8 cellular contexts compared by ENCODE assay signal in genomic region chr7:75914169-75914654, GRCh38. TPM values are rescaled to one million over a fixed set of nuclear protein-coding genes. Genes with fewer than 3 reads are reported as not detected.
DNase-seq lines count a peak whose midpoint lies in the region; ATAC-seq, FAIRE-seq and TF ChIP-seq lines count a peak whose summit lies in the region.

No MANE protein-coding gene starts in this region.

- H2AFZ ChIP-seq in hepatocyte: peak overlapping the region; percentile 96

- H3K4me3 ChIP-seq in HAP-1 (peak overlapping the region; percentile 91), hepatocyte (peak overlapping the region; percentile 88), small intestine (ENCODE audit: low read depth in 1 of 2, low read length in 2 of 2) (peak overlapping the region; percentile 57 to 77)

- TF ChIP-seq CTCF in VCaP (conservative IDR thresholded peaks at IDR 0.05): no peak
- TF ChIP-seq CTCF in hepatocyte (IDR thresholded peaks at IDR 0.05; ENCODE audit: poor library complexity): no peak

- in situ Hi-C loops in HAP-1 (cut with MboI; ENCODE audit: low sequenced_read_pairs): no loop called here

- H3K4me1 ChIP-seq in HAP-1 (peaks cover 6% of the 10 kb centered on the region), hepatocyte (ENCODE audit: insufficient read depth) (peaks cover 10% of the 10 kb centered on the region), small intestine (ENCODE audit: control insufficient read depth in 2 of 2, insufficient read depth in 1 of 2, low read depth in 1 of 2, low read length in 1 of 2) (no peaks in the 10 kb centered on the region)

- H3K79me2 ChIP-seq in hepatocyte: peaks cover 44% of the 10 kb centered on the region

- H3K36me3 ChIP-seq in HAP-1 (replicated peaks) (no peaks in the 10 kb centered on the region), hepatocyte (replicated peaks; ENCODE audit: insufficient read depth, low read depth) (no peaks in the 10 kb centered on the region), small intestine (ENCODE audit: control insufficient read depth in 2 of 2, insufficient read depth in 2 of 2, low read length in 2 of 2) (no peaks in the 10 kb centered on the region)

- no peaks in the 10 kb centered on the region for H3K9me3 ChIP-seq in HAP-1
- H3K9me3 ChIP-seq in hepatocyte (ENCODE audit: low read depth): no peaks in the 10 kb centered on the region
- no peaks in the 10 kb centered on the region for H3K9me3 ChIP-seq in small intestine (ENCODE audit: control insufficient read depth, low read depth)

- peak overlapping the region; percentile 90 for H3K4me2 ChIP-seq in hepatocyte

- peaks cover 3% of the 10 kb centered on the region for H4K20me1 ChIP-seq in hepatocyte (ENCODE audit: insufficient read depth, poor library complexity, severe bottlenecking)

- no peak for FAIRE-seq in small intestine (lab: Jason Lieb, UNC)

- no peaks in the 10 kb centered on the region for H3K27me3 ChIP-seq in HAP-1 (ENCODE audit: low read depth)
- H3K27me3 ChIP-seq in hepatocyte: no peaks in the 10 kb centered on the region
- H3K27me3 ChIP-seq in small intestine (ENCODE audit: control insufficient read depth in 2 of 2, insufficient read depth in 2 of 2, low read length in 2 of 2): no peaks in the 10 kb centered on the region

- H3K27ac ChIP-seq in VCaP: peak overlapping the region; percentile 90
- peak overlapping the region; percentile 95 for H3K27ac ChIP-seq in hepatocyte
- H3K27ac ChIP-seq in small intestine (ENCODE audit: low read depth in 1 of 2, low read length in 1 of 2): peak overlapping the region; percentile 97

- 48% methylated on average over 18 of the region's 18 CpGs for WGBS in hepatocyte (ENCODE audit: low lambda C conversion rate, missing lambda C conversion rate)
- 17 to 28% (median 26%) methylated on average over 18 of the region's 18 CpGs for WGBS in small intestine, 3 donors

- no peak for ATAC-seq in HG03135 (IDR thresholded peaks at IDR 0.05; ENCODE audit: unreplicated experiment)

- DNase-seq in HAP-1 (ENCODE audit: low spot score in 2 of 2): peak in 1 of 2 experiments; percentile 39
- DNase-seq in hepatocyte (ENCODE audit: low spot score): no peak
- no peak for DNase-seq in small intestine
- no peak for DNase-seq in NCI-H1092 (lab: John Stamatoyannopoulos, UW)
- no peak for DNase-seq in SW480 (ENCODE audit: low spot score)
- DNase-seq in NCI-H2107 treated with DMSO at 0.1 percent for 48 hours (lab: John Stamatoyannopoulos, UW; ENCODE audit: unreplicated experiment): no peak

- H3K9me2 ChIP-seq in hepatocyte (replicated peaks; ENCODE audit: insufficient read depth): no peaks in the 10 kb centered on the region

RNA-seq across cellular contexts. Expression of gene POR, which starts 0.7 kb away (rescaled TPM):
- 102 and 106 TPM in 2 replicates for total RNA-seq in hepatocyte
- polyA plus RNA-seq in hepatocyte (212 and 220 TPM in 2 replicates), small intestine (100 to 1,000 TPM; 148 to 461 (median 376) TPM)

RNA-seq across cellular contexts. Expression of gene RHBDD2, which starts 35.4 kb away (rescaled TPM):
- 57.6 and 61.1 TPM in 2 replicates for total RNA-seq in hepatocyte
- 177 and 178 TPM in 2 replicates for polyA plus RNA-seq in hepatocyte
- polyA plus RNA-seq in small intestine: 10 to 100 TPM; 56.6 to 67.0 (median 59.4) TPM
